In the genomic region with DNA sequence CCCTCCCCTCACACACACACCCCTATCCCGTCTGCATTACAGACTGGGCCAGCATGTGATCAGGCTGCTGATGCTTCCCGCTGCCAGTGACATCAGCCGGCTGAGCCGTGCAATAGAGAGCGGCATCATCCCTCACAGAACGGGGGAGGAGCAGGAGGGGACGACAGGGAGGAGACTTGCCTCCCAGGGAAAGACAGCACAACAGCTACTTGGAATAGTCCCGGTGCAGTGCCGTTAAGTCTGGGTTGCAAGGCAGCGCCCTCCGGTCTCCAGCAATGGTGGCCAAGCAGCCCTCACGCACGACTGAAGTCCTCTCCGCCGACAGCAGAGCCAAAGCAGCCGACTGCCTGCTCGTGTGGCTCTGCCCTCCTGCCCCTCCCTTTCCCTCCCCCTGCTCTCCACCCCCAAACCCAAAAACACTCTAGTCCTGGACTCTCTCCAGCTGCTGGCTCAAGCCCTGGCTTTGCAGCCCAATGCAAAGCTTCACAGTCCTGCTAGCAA, we compare ENCODE assay signal across 1 cellular context.
TF ChIP-seq lines count a peak whose summit lies in the region.

No MANE protein-coding gene starts in this region.

TF ChIP-seq in K562, 482 proteins besides CTCF, POLR2A, EP300 and RAD21 (continued from another document):
- TF ChIP-seq, protein P1, sequence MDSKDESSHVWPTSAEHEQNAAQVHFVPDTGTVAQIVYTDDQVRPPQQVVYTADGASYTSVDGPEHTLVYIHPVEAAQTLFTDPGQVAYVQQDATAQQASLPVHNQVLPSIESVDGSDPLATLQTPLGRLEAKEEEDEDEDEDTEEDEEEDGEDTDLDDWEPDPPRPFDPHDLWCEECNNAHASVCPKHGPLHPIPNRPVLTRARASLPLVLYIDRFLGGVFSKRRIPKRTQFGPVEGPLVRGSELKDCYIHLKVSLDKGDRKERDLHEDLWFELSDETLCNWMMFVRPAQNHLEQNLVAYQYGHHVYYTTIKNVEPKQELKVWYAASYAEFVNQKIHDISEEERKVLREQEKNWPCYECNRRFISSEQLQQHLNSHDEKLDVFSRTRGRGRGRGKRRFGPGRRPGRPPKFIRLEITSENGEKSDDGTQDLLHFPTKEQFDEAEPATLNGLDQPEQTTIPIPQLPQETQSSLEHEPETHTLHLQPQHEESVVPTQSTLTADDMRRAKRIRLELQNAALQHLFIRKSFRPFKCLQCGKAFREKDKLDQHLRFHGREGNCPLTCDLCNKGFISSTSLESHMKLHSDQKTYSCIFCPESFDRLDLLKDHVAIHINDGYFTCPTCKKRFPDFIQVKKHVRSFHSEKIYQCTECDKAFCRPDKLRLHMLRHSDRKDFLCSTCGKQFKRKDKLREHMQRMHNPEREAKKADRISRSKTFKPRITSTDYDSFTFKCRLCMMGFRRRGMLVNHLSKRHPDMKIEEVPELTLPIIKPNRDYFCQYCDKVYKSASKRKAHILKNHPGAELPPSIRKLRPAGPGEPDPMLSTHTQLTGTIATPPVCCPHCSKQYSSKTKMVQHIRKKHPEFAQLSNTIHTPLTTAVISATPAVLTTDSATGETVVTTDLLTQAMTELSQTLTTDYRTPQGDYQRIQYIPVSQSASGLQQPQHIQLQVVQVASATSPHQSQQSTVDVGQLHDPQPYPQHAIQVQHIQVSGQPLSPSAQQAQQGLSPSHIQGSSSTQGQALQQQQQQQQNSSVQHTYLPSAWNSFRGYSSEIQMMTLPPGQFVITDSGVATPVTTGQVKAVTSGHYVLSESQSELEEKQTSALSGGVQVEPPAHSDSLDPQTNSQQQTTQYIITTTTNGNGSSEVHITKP (IDR thresholded peaks at IDR 0.05; ENCODE audit: partially characterized antibody): peak; percentile 33
- TF ChIP-seq COPS2 (conservative IDR thresholded peaks at IDR 0.05) (no peak), PTTG1 (tag; IDR thresholded peaks at IDR 0.05; ENCODE audit: low read depth) (no peak), BHLHE40 (IDR thresholded peaks at IDR 0.05; ENCODE audit: low read length) (0 out of 2 replicates have a peak, but pooled peaks have one; percentile 41), PHB2 (IDR thresholded peaks at IDR 0.05; ENCODE audit: low read depth) (no peak), CREM (IDR thresholded peaks at IDR 0.05; ENCODE audit: low read depth) (peak; percentile 50; the same call in 1 of the 2 replicates), RCOR1 (IDR thresholded peaks at IDR 0.05; ENCODE audit: borderline replicate concordance in 1 of 2, low read depth in 2 of 2, low read length in 2 of 2) (peak in 1 of 2 experiments; percentile 23; a peak in 1 of 4 replicates), NELFE (IDR thresholded peaks at IDR 0.05; ENCODE audit: insufficient read depth, insufficient read length) (no peak), POLR2B (IDR thresholded peaks at IDR 0.05; ENCODE audit: low read depth, partially characterized antibody) (no peak), NCOA1 (IDR thresholded peaks at IDR 0.05; ENCODE audit: low read depth) (no peak), NFXL1 (CRISPR knock-in tag; IDR thresholded peaks at IDR 0.05) (no peak), IFI16 (CRISPR knock-in tag; IDR thresholded peaks at IDR 0.05) (no peak), ZNF77 (CRISPR knock-in tag; IDR thresholded peaks at IDR 0.05) (no peak), SMARCB1 (IDR thresholded peaks at IDR 0.05; ENCODE audit: insufficient read length, low read depth) (no peak), HOXB6 (CRISPR knock-in tag; IDR thresholded peaks at IDR 0.05; ENCODE audit: borderline replicate concordance) (no peak), JUND (IDR thresholded peaks at IDR 0.05; ENCODE audit: borderline replicate concordance, low read depth, low read length) (peak; percentile 58; the same call in 1 of the 2 replicates), JUND (tag; IDR thresholded peaks at IDR 0.05; ENCODE audit: borderline replicate concordance, low read depth, low read length) (no peak), TCF7L2 (IDR thresholded peaks at IDR 0.05; ENCODE audit: low read depth, low read length) (no peak), MYC (IDR thresholded peaks at IDR 0.05; ENCODE audit: low read depth, low read length) (0 out of 2 replicates have a peak, but pooled peaks have one; percentile 9), MYC (CRISPR knock-in tag; IDR thresholded peaks at IDR 0.05; ENCODE audit: borderline replicate concordance, low read depth) (no peak), L3MBTL2 (IDR thresholded peaks at IDR 0.05) (peak; percentile 13; the same call in 1 of the 2 replicates), ZNF212 (CRISPR knock-in tag; IDR thresholded peaks at IDR 0.05) (no peak), ZNF146 (CRISPR knock-in tag; IDR thresholded peaks at IDR 0.05; ENCODE audit: unreplicated experiment) (no peak), SUPT5H (IDR thresholded peaks at IDR 0.05) (no peak), ZFX (CRISPR knock-in tag; IDR thresholded peaks at IDR 0.05) (no peak)
- TF ChIP-seq, protein P2, sequence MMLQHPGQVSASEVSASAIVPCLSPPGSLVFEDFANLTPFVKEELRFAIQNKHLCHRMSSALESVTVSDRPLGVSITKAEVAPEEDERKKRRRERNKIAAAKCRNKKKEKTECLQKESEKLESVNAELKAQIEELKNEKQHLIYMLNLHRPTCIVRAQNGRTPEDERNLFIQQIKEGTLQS (IDR thresholded peaks at IDR 0.05): peak; percentile 74
- TF ChIP-seq, protein P2 (CRISPR knock-in tag; conservative IDR thresholded peaks at IDR 0.05): no peak
- TF ChIP-seq, protein P3, sequence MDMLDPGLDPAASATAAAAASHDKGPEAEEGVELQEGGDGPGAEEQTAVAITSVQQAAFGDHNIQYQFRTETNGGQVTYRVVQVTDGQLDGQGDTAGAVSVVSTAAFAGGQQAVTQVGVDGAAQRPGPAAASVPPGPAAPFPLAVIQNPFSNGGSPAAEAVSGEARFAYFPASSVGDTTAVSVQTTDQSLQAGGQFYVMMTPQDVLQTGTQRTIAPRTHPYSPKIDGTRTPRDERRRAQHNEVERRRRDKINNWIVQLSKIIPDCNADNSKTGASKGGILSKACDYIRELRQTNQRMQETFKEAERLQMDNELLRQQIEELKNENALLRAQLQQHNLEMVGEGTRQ (CRISPR knock-in tag; IDR thresholded peaks at IDR 0.05): peak; percentile 9; the same call in 1 of the 2 replicates
- TF ChIP-seq, protein P4, sequence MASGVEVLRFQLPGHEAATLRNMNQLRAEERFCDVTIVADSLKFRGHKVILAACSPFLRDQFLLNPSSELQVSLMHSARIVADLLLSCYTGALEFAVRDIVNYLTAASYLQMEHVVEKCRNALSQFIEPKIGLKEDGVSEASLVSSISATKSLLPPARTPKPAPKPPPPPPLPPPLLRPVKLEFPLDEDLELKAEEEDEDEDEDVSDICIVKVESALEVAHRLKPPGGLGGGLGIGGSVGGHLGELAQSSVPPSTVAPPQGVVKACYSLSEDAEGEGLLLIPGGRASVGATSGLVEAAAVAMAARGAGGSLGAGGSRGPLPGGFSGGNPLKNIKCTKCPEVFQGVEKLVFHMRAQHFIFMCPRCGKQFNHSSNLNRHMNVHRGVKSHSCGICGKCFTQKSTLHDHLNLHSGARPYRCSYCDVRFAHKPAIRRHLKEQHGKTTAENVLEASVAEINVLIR (CRISPR knock-in tag; IDR thresholded peaks at IDR 0.05): no peak
